In the genomic region with DNA sequence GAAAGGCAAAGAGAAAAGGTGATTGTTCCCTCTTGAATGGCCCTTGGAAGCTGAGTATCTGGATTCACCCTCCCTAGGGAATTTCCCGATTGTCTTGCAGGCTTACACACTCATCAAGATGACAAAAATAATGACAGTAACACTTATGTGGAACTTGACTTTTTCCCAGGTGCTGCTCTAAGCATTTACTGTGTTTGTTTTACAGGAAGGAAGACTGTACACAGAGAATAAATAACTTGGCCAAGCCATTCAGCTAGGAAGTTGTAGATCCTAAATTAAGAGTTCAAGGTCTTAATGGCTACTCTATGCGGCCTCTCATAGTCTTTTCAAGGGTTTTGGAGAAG, we compare ENCODE assay signal across 8 cellular contexts. TPM values are rescaled to one million over a fixed set of nuclear protein-coding genes. Genes with fewer than 3 reads are reported as not detected.
DNase-seq lines count a peak whose midpoint lies in the region; ATAC-seq and TF ChIP-seq lines count a peak whose summit lies in the region.

No MANE protein-coding gene starts in this region.

- no peak overlapping the region for H3K27ac Mint-ChIP-seq in memory B cell

- H3K9me3 Mint-ChIP-seq in memory B cell, result peaks cover 3% of the 10 kb centered on the region

- intact Hi-C loops in right cardiac atrium (cut with DNase I), result no loop called here
- intact Hi-C loops in cardiac septum (cut with DNase I), result loop anchor here (2.0 to 5.0 kb wide), 3 partner anchors 18 to 62 kb away; no protein-coding TSS in a partner anchor
- intact Hi-C loops in ascending aorta (cut with DNase I), result no loop called here
- intact Hi-C loops in uterus (cut with DNase I; ENCODE audit: low total_unique reads), result no loop called here

- H3K4me3 ChIP-seq in right cardiac atrium (ENCODE audit: low read length) (peak overlapping the region; percentile 60), ascending aorta (peak overlapping the region; percentile 62 to 63), uterus (peak overlapping the region; percentile 39 to 43)

- ATAC-seq in right cardiac atrium, result no peak
- ATAC-seq in memory B cell (ENCODE audit: low read depth), result no peak
- ATAC-seq in GM19467 (IDR thresholded peaks at IDR 0.05; ENCODE audit: unreplicated experiment), result no peak
- ATAC-seq in HG02763 (IDR thresholded peaks at IDR 0.05; ENCODE audit: unreplicated experiment), result no peak

- TF ChIP-seq POLR2A in uterus (IDR thresholded peaks at IDR 0.05), result no peak

- H3K27me3 ChIP-seq in right cardiac atrium (ENCODE audit: control insufficient read depth, insufficient read depth) (no peaks in the 10 kb centered on the region), ascending aorta (no peaks in the 10 kb centered on the region), uterus (no peaks in the 10 kb centered on the region)

- 42% methylated on average over 2 of the region's 2 CpGs for WGBS in right cardiac atrium

- TF ChIP-seq CTCF in ascending aorta (IDR thresholded peaks at IDR 0.05), result no peak
- no peak for TF ChIP-seq CTCF in uterus (IDR thresholded peaks at IDR 0.05)

- H3K9me3 ChIP-seq in right cardiac atrium (ENCODE audit: control insufficient read depth, low read length) (peaks cover 2% of the 10 kb centered on the region), ascending aorta (peaks cover 0 to 4% of the 10 kb centered on the region in 2 donors), uterus (no peaks in the 10 kb centered on the region)

- no peak for DNase-seq in right cardiac atrium
- no peak for DNase-seq in cardiac septum (ENCODE audit: low spot score)
- no peak for DNase-seq in ascending aorta (ENCODE audit: low spot score in 2 of 2)
- DNase-seq in memory B cell (ENCODE audit: low spot score in 2 of 2), result no peak
- DNase-seq in uterus, result no peak
- DNase-seq in NCI-H524 (lab: John Stamatoyannopoulos, UW), result no peak

- H3K4me1 Mint-ChIP-seq in memory B cell, result peaks cover 8% of the 10 kb centered on the region

- H3K27ac ChIP-seq in right cardiac atrium (ENCODE audit: low read length), result no peak overlapping the region
- H3K27ac ChIP-seq in ascending aorta, result no peak overlapping the region
- peak overlapping the region in 1 of 2 donors; percentile 51 for H3K27ac ChIP-seq in uterus

- no peaks in the 10 kb centered on the region for H3K36me3 Mint-ChIP-seq in memory B cell

- no peaks in the 10 kb centered on the region for H3K36me3 ChIP-seq in ascending aorta
- no peaks in the 10 kb centered on the region for H3K36me3 ChIP-seq in uterus

- peak overlapping the region; percentile 49 for H3K4me3 Mint-ChIP-seq in memory B cell

- peaks cover 4% of the 10 kb centered on the region for H3K4me1 ChIP-seq in right cardiac atrium (ENCODE audit: control insufficient read depth, insufficient read depth, low read length)
- peaks cover 0 to 4% of the 10 kb centered on the region in 2 donors for H3K4me1 ChIP-seq in ascending aorta
- peaks cover 0 to 2% of the 10 kb centered on the region in 2 donors for H3K4me1 ChIP-seq in uterus

- H3K27me3 Mint-ChIP-seq in memory B cell, result peaks cover 11% of the 10 kb centered on the region

RNA-seq across cellular contexts. Expression of a gene that starts 0.5 kb away (rescaled TPM):
- under 1 TPM; 0.54 to 0.77 (median 0.59) TPM for total RNA-seq in right cardiac atrium
- polyA plus RNA-seq in right cardiac atrium, result 0.52 TPM
- total RNA-seq in cardiac septum, result 3.4 TPM
- 1.7 TPM for total RNA-seq in ascending aorta
- total RNA-seq in uterus, result 10 to 100 TPM in 1 of 4 donors, 1 to 10 TPM in 3; 1.8 to 36.3 (median 5.0) TPM
